18 cellular contexts compared by ENCODE assay signal in genomic region chr3:100910986-100911385, GRCh38.
"Had no signal": no experiment of that assay in that cellular context is flagged by ENCODE, and none has a peak within 500 bp of the region (broad histone marks: within the 10 kb centered on the region; RNA-seq: fewer than 3 reads in every experiment).

No MANE protein-coding gene starts in this region.

- H3K36me3 ChIP-seq: esophagus muscularis mucosa, gastrocnemius medialis, heart right ventricle, upper lobe of left lung, vagina had no signal

- ATAC-seq: effector memory CD8-positive, alpha-beta T cell; gastrocnemius medialis; heart right ventricle; left lobe of liver; naive thymus-derived CD4-positive, alpha-beta T cell; right cardiac atrium had no signal

- DNase-seq: effector memory CD8-positive, alpha-beta T cell; gastrocnemius medialis; heart right ventricle; hypothalamus; kidney glomerular epithelial cell; mammary epithelial cell; naive thymus-derived CD4-positive, alpha-beta T cell; nephron progenitor cell; posterior cingulate gyrus; right cardiac atrium; stimulated activated CD4-positive, alpha-beta T cell treated with anti-CD3 and anti-CD28 coated beads, Interleukin-2, amount 100 ng/mL, for 48 hours; stimulated activated naive CD4-positive, alpha-beta T cell treated with Interleukin-2 at 50 U/mL for 16 hours; upper lobe of left lung had no signal

- H3K27ac ChIP-seq: epithelial cell of prostate, esophagus muscularis mucosa, gastrocnemius medialis, heart right ventricle, upper lobe of left lung, vagina had no signal

- H3K4me3 ChIP-seq: esophagus muscularis mucosa, gastrocnemius medialis, heart right ventricle, smooth muscle cell, upper lobe of left lung, vagina had no signal

- H3K4me1 ChIP-seq: gastrocnemius medialis, upper lobe of left lung had no signal

- H3K27me3 ChIP-seq: esophagus muscularis mucosa, gastrocnemius medialis, heart right ventricle, upper lobe of left lung, vagina had no signal
